1 cellular context compared by ENCODE assay signal in genomic region chr3:51718547-51719412, GRCh38.
TF ChIP-seq lines count a peak whose summit lies in the region.

No MANE protein-coding gene starts in this region.

TF ChIP-seq in HepG2, 621 proteins besides CTCF, POLR2A, EP300 and RAD21 (continues in another document):
- TF ChIP-seq ZSCAN25 (CRISPR knock-in tag; IDR thresholded peaks at IDR 0.05): no peak
- TF ChIP-seq, protein P1, sequence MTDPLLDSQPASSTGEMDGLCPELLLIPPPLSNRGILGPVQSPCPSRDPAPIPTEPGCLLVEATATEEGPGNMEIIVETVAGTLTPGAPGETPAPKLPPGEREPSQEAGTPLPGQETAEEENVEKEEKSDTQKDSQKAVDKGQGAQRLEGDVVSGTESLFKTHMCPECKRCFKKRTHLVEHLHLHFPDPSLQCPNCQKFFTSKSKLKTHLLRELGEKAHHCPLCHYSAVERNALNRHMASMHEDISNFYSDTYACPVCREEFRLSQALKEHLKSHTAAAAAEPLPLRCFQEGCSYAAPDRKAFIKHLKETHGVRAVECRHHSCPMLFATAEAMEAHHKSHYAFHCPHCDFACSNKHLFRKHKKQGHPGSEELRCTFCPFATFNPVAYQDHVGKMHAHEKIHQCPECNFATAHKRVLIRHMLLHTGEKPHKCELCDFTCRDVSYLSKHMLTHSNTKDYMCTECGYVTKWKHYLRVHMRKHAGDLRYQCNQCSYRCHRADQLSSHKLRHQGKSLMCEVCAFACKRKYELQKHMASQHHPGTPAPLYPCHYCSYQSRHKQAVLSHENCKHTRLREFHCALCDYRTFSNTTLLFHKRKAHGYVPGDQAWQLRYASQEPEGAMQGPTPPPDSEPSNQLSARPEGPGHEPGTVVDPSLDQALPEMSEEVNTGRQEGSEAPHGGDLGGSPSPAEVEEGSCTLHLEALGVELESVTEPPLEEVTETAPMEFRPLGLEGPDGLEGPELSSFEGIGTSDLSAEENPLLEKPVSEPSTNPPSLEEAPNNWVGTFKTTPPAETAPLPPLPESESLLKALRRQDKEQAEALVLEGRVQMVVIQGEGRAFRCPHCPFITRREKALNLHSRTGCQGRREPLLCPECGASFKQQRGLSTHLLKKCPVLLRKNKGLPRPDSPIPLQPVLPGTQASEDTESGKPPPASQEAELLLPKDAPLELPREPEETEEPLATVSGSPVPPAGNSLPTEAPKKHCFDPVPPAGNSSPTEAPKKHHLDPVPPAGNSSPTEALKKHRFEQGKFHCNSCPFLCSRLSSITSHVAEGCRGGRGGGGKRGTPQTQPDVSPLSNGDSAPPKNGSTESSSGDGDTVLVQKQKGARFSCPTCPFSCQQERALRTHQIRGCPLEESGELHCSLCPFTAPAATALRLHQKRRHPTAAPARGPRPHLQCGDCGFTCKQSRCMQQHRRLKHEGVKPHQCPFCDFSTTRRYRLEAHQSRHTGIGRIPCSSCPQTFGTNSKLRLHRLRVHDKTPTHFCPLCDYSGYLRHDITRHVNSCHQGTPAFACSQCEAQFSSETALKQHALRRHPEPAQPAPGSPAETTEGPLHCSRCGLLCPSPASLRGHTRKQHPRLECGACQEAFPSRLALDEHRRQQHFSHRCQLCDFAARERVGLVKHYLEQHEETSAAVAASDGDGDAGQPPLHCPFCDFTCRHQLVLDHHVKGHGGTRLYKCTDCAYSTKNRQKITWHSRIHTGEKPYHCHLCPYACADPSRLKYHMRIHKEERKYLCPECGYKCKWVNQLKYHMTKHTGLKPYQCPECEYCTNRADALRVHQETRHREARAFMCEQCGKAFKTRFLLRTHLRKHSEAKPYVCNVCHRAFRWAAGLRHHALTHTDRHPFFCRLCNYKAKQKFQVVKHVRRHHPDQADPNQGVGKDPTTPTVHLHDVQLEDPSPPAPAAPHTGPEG (CRISPR knock-in tag; IDR thresholded peaks at IDR 0.05): no peak
- TF ChIP-seq MED1 (CRISPR knock-in tag; IDR thresholded peaks at IDR 0.05): peak; percentile 24; the same call in 1 of the 2 replicates
- peak; percentile 40; the same call in 1 of the 2 replicates for TF ChIP-seq MTERF4 (CRISPR knock-in tag; IDR thresholded peaks at IDR 0.05)
- no peak for TF ChIP-seq ZFYVE20 (CRISPR knock-in tag; IDR thresholded peaks at IDR 0.05; ENCODE audit: borderline replicate concordance, low read depth)
- TF ChIP-seq DNMT3B (CRISPR knock-in tag; conservative IDR thresholded peaks at IDR 0.05): no peak
- no peak for TF ChIP-seq ZNF607 (CRISPR knock-in tag; IDR thresholded peaks at IDR 0.05; ENCODE audit: borderline replicate concordance)
- TF ChIP-seq, protein P2, sequence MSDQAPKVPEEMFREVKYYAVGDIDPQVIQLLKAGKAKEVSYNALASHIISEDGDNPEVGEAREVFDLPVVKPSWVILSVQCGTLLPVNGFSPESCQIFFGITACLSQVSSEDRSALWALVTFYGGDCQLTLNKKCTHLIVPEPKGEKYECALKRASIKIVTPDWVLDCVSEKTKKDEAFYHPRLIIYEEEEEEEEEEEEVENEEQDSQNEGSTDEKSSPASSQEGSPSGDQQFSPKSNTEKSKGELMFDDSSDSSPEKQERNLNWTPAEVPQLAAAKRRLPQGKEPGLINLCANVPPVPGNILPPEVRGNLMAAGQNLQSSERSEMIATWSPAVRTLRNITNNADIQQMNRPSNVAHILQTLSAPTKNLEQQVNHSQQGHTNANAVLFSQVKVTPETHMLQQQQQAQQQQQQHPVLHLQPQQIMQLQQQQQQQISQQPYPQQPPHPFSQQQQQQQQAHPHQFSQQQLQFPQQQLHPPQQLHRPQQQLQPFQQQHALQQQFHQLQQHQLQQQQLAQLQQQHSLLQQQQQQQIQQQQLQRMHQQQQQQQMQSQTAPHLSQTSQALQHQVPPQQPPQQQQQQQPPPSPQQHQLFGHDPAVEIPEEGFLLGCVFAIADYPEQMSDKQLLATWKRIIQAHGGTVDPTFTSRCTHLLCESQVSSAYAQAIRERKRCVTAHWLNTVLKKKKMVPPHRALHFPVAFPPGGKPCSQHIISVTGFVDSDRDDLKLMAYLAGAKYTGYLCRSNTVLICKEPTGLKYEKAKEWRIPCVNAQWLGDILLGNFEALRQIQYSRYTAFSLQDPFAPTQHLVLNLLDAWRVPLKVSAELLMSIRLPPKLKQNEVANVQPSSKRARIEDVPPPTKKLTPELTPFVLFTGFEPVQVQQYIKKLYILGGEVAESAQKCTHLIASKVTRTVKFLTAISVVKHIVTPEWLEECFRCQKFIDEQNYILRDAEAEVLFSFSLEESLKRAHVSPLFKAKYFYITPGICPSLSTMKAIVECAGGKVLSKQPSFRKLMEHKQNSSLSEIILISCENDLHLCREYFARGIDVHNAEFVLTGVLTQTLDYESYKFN (CRISPR knock-in tag; conservative IDR thresholded peaks at IDR 0.05): 0 out of 2 replicates have a peak, but pooled peaks have one; percentile 11
- TF ChIP-seq WIZ (CRISPR knock-in tag; IDR thresholded peaks at IDR 0.05): no peak
- no peak for TF ChIP-seq KLF6 (CRISPR knock-in tag; IDR thresholded peaks at IDR 0.05)
- TF ChIP-seq ZSCAN29 (CRISPR knock-in tag; conservative IDR thresholded peaks at IDR 0.05): no peak
- no peak for TF ChIP-seq MED8 (CRISPR knock-in tag; IDR thresholded peaks at IDR 0.05; ENCODE audit: insufficient replicate concordance)
- TF ChIP-seq ZNF160 (CRISPR knock-in tag; IDR thresholded peaks at IDR 0.05): no peak
- TF ChIP-seq, protein P3, sequence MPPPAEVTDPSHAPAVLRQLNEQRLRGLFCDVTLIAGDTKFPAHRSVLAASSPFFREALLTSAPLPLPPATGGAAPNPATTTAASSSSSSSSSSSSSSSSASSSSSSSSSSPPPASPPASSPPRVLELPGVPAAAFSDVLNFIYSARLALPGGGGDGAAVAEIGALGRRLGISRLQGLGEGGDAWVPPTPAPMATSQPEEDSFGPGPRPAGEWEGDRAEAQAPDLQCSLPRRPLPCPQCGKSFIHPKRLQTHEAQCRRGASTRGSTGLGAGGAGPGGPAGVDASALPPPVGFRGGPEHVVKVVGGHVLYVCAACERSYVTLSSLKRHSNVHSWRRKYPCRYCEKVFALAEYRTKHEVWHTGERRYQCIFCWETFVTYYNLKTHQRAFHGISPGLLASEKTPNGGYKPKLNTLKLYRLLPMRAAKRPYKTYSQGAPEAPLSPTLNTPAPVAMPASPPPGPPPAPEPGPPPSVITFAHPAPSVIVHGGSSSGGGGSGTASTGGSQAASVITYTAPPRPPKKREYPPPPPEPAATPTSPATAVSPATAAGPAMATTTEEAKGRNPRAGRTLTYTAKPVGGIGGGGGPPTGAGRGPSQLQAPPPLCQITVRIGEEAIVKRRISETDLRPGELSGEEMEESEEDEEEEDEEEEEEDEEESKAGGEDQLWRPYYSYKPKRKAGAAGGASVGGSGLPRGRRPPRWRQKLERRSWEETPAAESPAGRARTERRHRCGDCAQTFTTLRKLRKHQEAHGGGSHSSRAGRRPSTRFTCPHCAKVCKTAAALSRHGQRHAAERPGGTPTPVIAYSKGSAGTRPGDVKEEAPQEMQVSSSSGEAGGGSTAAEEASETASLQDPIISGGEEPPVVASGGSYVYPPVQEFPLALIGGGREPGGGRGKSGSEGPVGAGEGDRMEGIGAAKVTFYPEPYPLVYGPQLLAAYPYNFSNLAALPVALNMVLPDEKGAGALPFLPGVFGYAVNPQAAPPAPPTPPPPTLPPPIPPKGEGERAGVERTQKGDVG (CRISPR knock-in tag; IDR thresholded peaks at IDR 0.05; ENCODE audit: borderline replicate concordance): no peak
- TF ChIP-seq CCAR2 (optimal IDR thresholded peaks at IDR 0.05; ENCODE audit: low read depth, low read length): no peak
- TF ChIP-seq ZNF883 (CRISPR knock-in tag; IDR thresholded peaks at IDR 0.05; ENCODE audit: not compliant biosample characterization): no peak
- peak; percentile 41 for TF ChIP-seq SMC3 (IDR thresholded peaks at IDR 0.05; ENCODE audit: low read length)
- TF ChIP-seq ZNF24 (IDR thresholded peaks at IDR 0.05): no peak
- TF ChIP-seq ZNF263 (CRISPR knock-in tag; IDR thresholded peaks at IDR 0.05): 0 out of 2 replicates have a peak, but pooled peaks have one; percentile 27
- TF ChIP-seq ELF1 (CRISPR knock-in tag; IDR thresholded peaks at IDR 0.05): peak; percentile 41; the same call in 1 of the 2 replicates
- 0 out of 2 replicates have a peak, but pooled peaks have one; percentile 26 for TF ChIP-seq ZFP90 (CRISPR knock-in tag; IDR thresholded peaks at IDR 0.05; ENCODE audit: borderline replicate concordance)
- TF ChIP-seq SNAI1 (CRISPR knock-in tag; IDR thresholded peaks at IDR 0.05; ENCODE audit: borderline replicate concordance): no peak
- TF ChIP-seq TCF7 (IDR thresholded peaks at IDR 0.05; ENCODE audit: low read depth): no peak
- no peak for TF ChIP-seq SP1 (IDR thresholded peaks at IDR 0.05)
- no peak for TF ChIP-seq SP1 (CRISPR knock-in tag; IDR thresholded peaks at IDR 0.05)
- TF ChIP-seq ZNF225 (CRISPR knock-in tag; IDR thresholded peaks at IDR 0.05): no peak
- TF ChIP-seq MEIS2 (CRISPR knock-in tag; IDR thresholded peaks at IDR 0.05): peak; percentile 62; the same call in 1 of the 2 replicates
- TF ChIP-seq ZNF121 (CRISPR knock-in tag; IDR thresholded peaks at IDR 0.05): no peak
- TF ChIP-seq RFX1 (IDR thresholded peaks at IDR 0.05): no peak
- TF ChIP-seq MLLT10 (CRISPR knock-in tag; IDR thresholded peaks at IDR 0.05): no peak
- no peak for TF ChIP-seq ZSCAN9 (CRISPR knock-in tag; IDR thresholded peaks at IDR 0.05; ENCODE audit: borderline replicate concordance)
- TF ChIP-seq SP5 (CRISPR knock-in tag; IDR thresholded peaks at IDR 0.05; ENCODE audit: borderline replicate concordance, low read depth): no peak
- peak; percentile 30; the same call in 1 of the 2 replicates for TF ChIP-seq ZNF614 (CRISPR knock-in tag; IDR thresholded peaks at IDR 0.05; ENCODE audit: borderline replicate concordance)
- peak; percentile 27; the same call in 1 of the 2 replicates for TF ChIP-seq KDM2A (CRISPR knock-in tag; IDR thresholded peaks at IDR 0.05; ENCODE audit: borderline replicate concordance, low read depth)
- peak; percentile 35; the same call in 1 of the 2 replicates for TF ChIP-seq GABPB1 (CRISPR knock-in tag; IDR thresholded peaks at IDR 0.05)
- 0 out of 2 replicates have a peak, but pooled peaks have one; percentile 22 for TF ChIP-seq ZNF574 (CRISPR knock-in tag; IDR thresholded peaks at IDR 0.05)
- TF ChIP-seq HNRNPUL1 (IDR thresholded peaks at IDR 0.05; ENCODE audit: low read depth, low read length): no peak
- no peak for TF ChIP-seq SRSF1 (optimal IDR thresholded peaks at IDR 0.05; ENCODE audit: low read depth, low read length)
- no peak for TF ChIP-seq KLF16 (CRISPR knock-in tag; IDR thresholded peaks at IDR 0.05)
- TF ChIP-seq, protein P4, sequence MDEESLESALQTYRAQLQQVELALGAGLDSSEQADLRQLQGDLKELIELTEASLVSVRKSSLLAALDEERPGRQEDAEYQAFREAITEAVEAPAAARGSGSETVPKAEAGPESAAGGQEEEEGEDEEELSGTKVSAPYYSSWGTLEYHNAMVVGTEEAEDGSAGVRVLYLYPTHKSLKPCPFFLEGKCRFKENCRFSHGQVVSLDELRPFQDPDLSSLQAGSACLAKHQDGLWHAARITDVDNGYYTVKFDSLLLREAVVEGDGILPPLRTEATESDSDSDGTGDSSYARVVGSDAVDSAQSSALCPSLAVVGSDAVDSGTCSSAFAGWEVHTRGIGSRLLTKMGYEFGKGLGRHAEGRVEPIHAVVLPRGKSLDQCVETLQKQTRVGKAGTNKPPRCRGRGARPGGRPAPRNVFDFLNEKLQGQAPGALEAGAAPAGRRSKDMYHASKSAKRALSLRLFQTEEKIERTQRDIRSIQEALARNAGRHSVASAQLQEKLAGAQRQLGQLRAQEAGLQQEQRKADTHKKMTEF (CRISPR knock-in tag; IDR thresholded peaks at IDR 0.05): no peak
- TF ChIP-seq SYNCRIP (IDR thresholded peaks at IDR 0.05; ENCODE audit: insufficient read depth, low read depth, low read length): no peak
- no peak for TF ChIP-seq TOPORS (CRISPR knock-in tag; IDR thresholded peaks at IDR 0.05)
- TF ChIP-seq SAP130 (CRISPR knock-in tag; IDR thresholded peaks at IDR 0.05; ENCODE audit: low read depth): peak; percentile 11; the same call in 1 of the 2 replicates
- TF ChIP-seq SIX1 (CRISPR knock-in tag; IDR thresholded peaks at IDR 0.05; ENCODE audit: borderline replicate concordance): no peak
- 0 out of 2 replicates have a peak, but pooled peaks have one; percentile 53 for TF ChIP-seq ZNF513 (CRISPR knock-in tag; conservative IDR thresholded peaks at IDR 0.05)
- peak; percentile 35 for TF ChIP-seq YY1 (IDR thresholded peaks at IDR 0.05; ENCODE audit: insufficient read depth, insufficient replicate concordance, low read depth, low read length)
- TF ChIP-seq NRL (CRISPR knock-in tag; IDR thresholded peaks at IDR 0.05; ENCODE audit: borderline replicate concordance): no peak
